Comparison of ENCODE assay signal across 22 cellular contexts in genomic region chr4:56235714-56236113, GRCh38.
"Had no signal": no experiment of that assay in that cellular context is flagged by ENCODE, and none has a peak within 500 bp of the region (broad histone marks: within the 10 kb centered on the region; RNA-seq: fewer than 3 reads in every experiment).

No MANE protein-coding gene starts in this region.

- H3K36me3 Mint-ChIP-seq: naive B cell, natural killer cell had no signal

- H3K27ac Mint-ChIP-seq: natural killer cell; stimulated activated naive CD8-positive, alpha-beta T cell treated with anti-CD3 and anti-CD28 coated beads, Interleukin-15, Interleukin-2, amounts not matched to agents 100 ng/mL and 50 ng/mL, for 24 hours; type B pancreatic cell had no signal

- ATAC-seq: heart right ventricle, left cardiac atrium, left lung, lower lobe of right lung, natural killer cell, right lobe of liver had no signal

- H3K27me3 Mint-ChIP-seq: type B pancreatic cell had no signal

- DNase-seq: heart right ventricle; hippocampal formation; kidney glomerular epithelial cell; left cardiac atrium; left lung; lower lobe of right lung; mammary epithelial cell; mesenchymal stem cell; naive B cell; natural killer cell; nucleus accumbens; right lobe of liver; stimulated activated CD4-positive, alpha-beta T cell treated with anti-CD3 and anti-CD28 coated beads, Interleukin-12 subunit alpha, Interleukin-12 subunit beta, amount 100 ng/mL, for 4 hours; stimulated activated CD4-positive, alpha-beta T cell treated with anti-CD3 and anti-CD28 coated beads, Interleukin-15, amount 100 ng/mL, for 24 hours; stimulated activated CD4-positive, alpha-beta T cell treated with anti-CD3 and anti-CD28 coated beads, Interleukin-2, amount 100 ng/mL, for 24 hours; stimulated activated CD4-positive, alpha-beta T cell treated with anti-CD3 and anti-CD28 coated beads, Interleukin-4, amount 100 ng/mL, for 1 hour; stimulated activated naive CD4-positive, alpha-beta T cell; substantia nigra; uterus had no signal

- H3K4me3 Mint-ChIP-seq: naive B cell; natural killer cell; neural crest cell; stimulated activated naive CD8-positive, alpha-beta T cell treated with anti-CD3 and anti-CD28 coated beads, Interleukin-15, Interleukin-2, amounts not matched to agents 100 ng/mL and 50 ng/mL, for 24 hours; type B pancreatic cell had no signal

- H3K4me1 Mint-ChIP-seq: naive B cell, natural killer cell, neural crest cell had no signal
